Comparison of ENCODE assay signal across 8 cellular contexts in genomic region chr5:113487779-113488644, GRCh38. TPM values are rescaled to one million over a fixed set of nuclear protein-coding genes. Genes with fewer than 3 reads are reported as not detected.
DNase-seq lines count a peak whose midpoint lies in the region; ATAC-seq lines count a peak whose summit lies in the region.

MCC (minus strand) TSS chr5:113488453.

- H3K36me3 ChIP-seq in HUES64 (ENCODE audit: insufficient read depth, low read length) (no peaks in the 10 kb centered on the region), SK-N-MC (ENCODE audit: insufficient read depth, low read length) (no peaks in the 10 kb centered on the region), iPS DF 6.9 (ENCODE audit: control insufficient read depth, insufficient read depth, low read length) (no peaks in the 10 kb centered on the region; the same call in none of the 2 replicates), rectal smooth muscle tissue (ENCODE audit: control insufficient read depth, insufficient read depth, low read length) (no peaks in the 10 kb centered on the region)

- H3K4me3 ChIP-seq in HUES64 (ENCODE audit: low read length), result peak within 1 kb of the TSS; percentile 86
- peak within 1 kb of the TSS; percentile 78 for H3K4me3 ChIP-seq in SK-N-MC
- H3K4me3 ChIP-seq in iPS DF 6.9 (ENCODE audit: low read length), result peak within 1 kb of the TSS; percentile 62; the same call in 1 of the 2 replicates
- peak within 1 kb of the TSS; percentile 83 for H3K4me3 ChIP-seq in rectal smooth muscle tissue (ENCODE audit: low read length)

- DNase-seq in EH (ENCODE audit: low read depth), result peak; percentile 86
- peak; percentile 3 for DNase-seq in SK-N-MC (ENCODE audit: low read depth, low spot score)
- peak; percentile 83 to 86 for DNase-seq in T47D (ENCODE audit: low read depth in 1 of 2, low spot score in 1 of 2)
- peak; percentile 47 for DNase-seq in iPS DF 6.9 (ENCODE audit: low read depth, low spot score)
- DNase-seq in GM19240 (ENCODE audit: insufficient read length, low spot score), result no peak

- H3K4me1 ChIP-seq in HUES64 (ENCODE audit: insufficient read depth, low read length) (no peaks in the 10 kb centered on the region; the same call in 1 of the 2 replicates), iPS DF 6.9 (ENCODE audit: control insufficient read depth, insufficient read depth, low read length) (no peaks in the 10 kb centered on the region), rectal smooth muscle tissue (ENCODE audit: control insufficient read depth, insufficient read depth, low read length) (no peaks in the 10 kb centered on the region)

- WGBS in HUES64, result under 1% methylated on average over 86 of the region's 86 CpGs
- no CpG with 5 or more reads among the region's 86 CpGs for WGBS in iPS DF 6.9 (ENCODE audit: insufficient coverage, insufficient read length)

- in situ Hi-C loops in T47D (cut with HindIII; ENCODE audit: low pct_unique_long_range_greater_than_20kb, low sequenced_read_pairs), result no loop called here

- H3K27me3 ChIP-seq in HUES64 (ENCODE audit: insufficient read depth, low read length) (peaks cover 48% of the 10 kb centered on the region), iPS DF 6.9 (ENCODE audit: control insufficient read depth, insufficient read depth, low read length) (peaks cover 4% of the 10 kb centered on the region; the same call in 1 of the 2 replicates), rectal smooth muscle tissue (ENCODE audit: control insufficient read depth, insufficient read depth, low read length) (no peaks in the 10 kb centered on the region)

- ATAC-seq in GM18873 (IDR thresholded peaks at IDR 0.05; ENCODE audit: low FRiP score, unreplicated experiment), result no peak

- H3K9me3 ChIP-seq in HUES64 (ENCODE audit: insufficient read depth, low read depth, low read length), result peaks cover 22% of the 10 kb centered on the region
- H3K9me3 ChIP-seq in SK-N-MC (ENCODE audit: low read depth, low read length), result peaks cover 8% of the 10 kb centered on the region; the same call in 1 of the 2 replicates
- H3K9me3 ChIP-seq in iPS DF 6.9 (ENCODE audit: control insufficient read depth, insufficient read depth, low read length), result no peaks in the 10 kb centered on the region; the same call in 1 of the 2 replicates

- H3K9ac ChIP-seq in HUES64 (ENCODE audit: low read depth, low read length) (peak within 1 kb of the TSS; percentile 72), SK-N-MC (ENCODE audit: insufficient read length) (peak within 1 kb of the TSS; percentile 3), rectal smooth muscle tissue (ENCODE audit: low read length) (peak within 1 kb of the TSS; percentile 33)

- H3K27ac ChIP-seq in HUES64 (ENCODE audit: low read depth, low read length), result no peak within 1 kb of the TSS
- no peak within 1 kb of the TSS for H3K27ac ChIP-seq in SK-N-MC
- no peak within 1 kb of the TSS for H3K27ac ChIP-seq in iPS DF 6.9 (ENCODE audit: low read length)
- H3K27ac ChIP-seq in rectal smooth muscle tissue (ENCODE audit: low read depth, low read length), result peak within 1 kb of the TSS; percentile 26

RNA-seq across cellular contexts. Expression of gene MCC, which starts in this region (rescaled TPM):
- polyA plus RNA-seq in HUES64 (2013, experiment 1 of 2), result 14.1 TPM
- polyA plus RNA-seq in HUES64 (2013, experiment 2 of 2), result 12.5 TPM

Comparison
In these comparisons a context has a peak if more than half of its experiments do, and no peak if none do; other contexts are left out.
1. H3K9ac ChIP-seq: peak in every context shown above with its lines; median percentile 72 in HUES64; 33 in rectal smooth muscle tissue; 3 in SK-N-MC.